8 cellular contexts compared by ENCODE assay signal in the genomic region with DNA sequence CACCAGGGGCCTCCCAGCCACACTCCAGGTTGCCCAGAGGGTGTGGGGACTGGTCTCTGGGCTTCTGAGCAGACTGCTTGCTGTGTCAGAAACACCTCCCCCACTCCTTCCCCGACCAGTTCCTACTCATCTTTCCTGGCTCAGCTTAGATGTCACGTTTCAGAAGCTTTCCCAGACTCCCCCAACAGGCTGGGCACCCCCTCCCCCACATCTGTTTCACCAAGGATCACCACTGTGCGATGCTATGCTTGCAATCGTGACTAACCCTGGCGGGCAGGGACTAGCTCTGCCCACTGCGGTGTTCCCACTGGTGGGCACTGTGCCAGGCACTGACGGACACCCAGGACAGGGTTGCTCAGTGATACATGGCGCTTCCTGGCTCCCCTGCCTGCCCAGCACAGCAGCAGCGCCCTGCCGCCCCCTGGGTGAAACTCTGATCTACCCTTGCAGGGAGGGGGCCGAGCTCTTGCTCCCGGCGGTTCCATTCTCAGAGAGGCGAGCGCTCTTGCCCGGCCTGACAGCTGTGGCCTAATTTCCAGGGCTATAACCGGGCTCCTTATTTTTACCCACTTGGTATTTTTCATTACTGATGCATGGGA. TPM values are rescaled to one million over a fixed set of nuclear protein-coding genes. Genes with fewer than 3 reads are reported as not detected.
DNase-seq lines count a peak whose midpoint lies in the region; ATAC-seq and TF ChIP-seq lines count a peak whose summit lies in the region.

No MANE protein-coding gene starts in this region.

- peak; percentile 100 for DNase-seq in HT1080 (ENCODE audit: low read depth)
- peak in 49 of 58 donors; percentile 14 to 84 (median 62) for DNase-seq in anterior cingulate cortex (lab: John Stamatoyannopoulos, UW)
- peak in 41 of 51 donors; percentile 17 to 86 (median 56) for DNase-seq in hypothalamus (lab: John Stamatoyannopoulos, UW)
- peak; percentile 41 for DNase-seq in stomach
- DNase-seq in NCI-H526 treated with DMSO at 0.1 percent for 48 hours (lab: John Stamatoyannopoulos, UW): no peak
- no peak for DNase-seq in activated CD4-positive, alpha-beta memory T cell treated with anti-CD3 and anti-CD28 coated beads, Interleukin-2, amount 10 ng/mL, durations not matched to agents 7 days and 5 days
- no peak for DNase-seq in immature natural killer cell

- WGBS in stomach, 5 donors: 44 to 74% (median 62%) methylated on average over 7 to 17 of the region's 17 CpGs

- TF ChIP-seq EP300 in stomach (IDR thresholded peaks at IDR 0.05): no peak

- no peak overlapping the region for H3K4me3 ChIP-seq in stomach

- H3K27ac Mint-ChIP-seq in activated CD4-positive, alpha-beta memory T cell treated with anti-CD3 and anti-CD28 coated beads, Interleukin-2, amount 10 ng/mL, durations not matched to agents 7 days and 5 days: no peak overlapping the region
- no peak overlapping the region for H3K27ac Mint-ChIP-seq in immature natural killer cell

- H3K4me1 ChIP-seq in stomach: peaks cover 17 to 61% (median 40%) of the 10 kb centered on the region in 4 donors

- no peaks in the 10 kb centered on the region for H3K4me1 Mint-ChIP-seq in activated CD4-positive, alpha-beta memory T cell treated with anti-CD3 and anti-CD28 coated beads, Interleukin-2, amount 10 ng/mL, durations not matched to agents 7 days and 5 days
- no peaks in the 10 kb centered on the region for H3K4me1 Mint-ChIP-seq in immature natural killer cell

- no peaks in the 10 kb centered on the region for H3K27me3 ChIP-seq in stomach

- CTCF ChIA-PET in activated CD4-positive, alpha-beta memory T cell treated with anti-CD3 and anti-CD28 coated beads, Interleukin-2, amount 10 ng/mL, durations not matched to agents 7 days and 5 days (lab: Charles Lee): no interaction called here

- H3K27me3 Mint-ChIP-seq in activated CD4-positive, alpha-beta memory T cell treated with anti-CD3 and anti-CD28 coated beads, Interleukin-2, amount 10 ng/mL, durations not matched to agents 7 days and 5 days: no peaks in the 10 kb centered on the region
- peaks cover 0 to 7% (median 2%) of the 10 kb centered on the region in 3 donors for H3K27me3 Mint-ChIP-seq in immature natural killer cell (ENCODE audit: low read depth in 3 of 3)

- TF ChIP-seq POLR2A in stomach (IDR thresholded peaks at IDR 0.05): no peak

- peak overlapping the region; percentile 7 to 89 (median 84) for H3K27ac ChIP-seq in stomach

- no peak for TF ChIP-seq CTCF in stomach (IDR thresholded peaks at IDR 0.05)

- no peak overlapping the region for H3K4me3 Mint-ChIP-seq in activated CD4-positive, alpha-beta memory T cell treated with anti-CD3 and anti-CD28 coated beads, Interleukin-2, amount 10 ng/mL, durations not matched to agents 7 days and 5 days
- no peak overlapping the region for H3K4me3 Mint-ChIP-seq in immature natural killer cell

- no peaks in the 10 kb centered on the region for H3K9me3 ChIP-seq in stomach

- H3K9me3 Mint-ChIP-seq in activated CD4-positive, alpha-beta memory T cell treated with anti-CD3 and anti-CD28 coated beads, Interleukin-2, amount 10 ng/mL, durations not matched to agents 7 days and 5 days: no peaks in the 10 kb centered on the region
- no peaks in the 10 kb centered on the region for H3K9me3 Mint-ChIP-seq in immature natural killer cell

- POLR2A ChIA-PET in activated CD4-positive, alpha-beta memory T cell treated with anti-CD3 and anti-CD28 coated beads, Interleukin-2, amount 10 ng/mL, durations not matched to agents 7 days and 5 days (lab: Charles Lee): no interaction called here

- no peak for ATAC-seq in HG03521 (IDR thresholded peaks at IDR 0.05; ENCODE audit: unreplicated experiment)

- H3K36me3 ChIP-seq in stomach: peaks cover 0 to 36% (median 8%) of the 10 kb centered on the region in 4 donors

- intact Hi-C loops in stomach (cut with DNase I; ENCODE audit: low total_unique reads): no loop called here

- H3K36me3 Mint-ChIP-seq in activated CD4-positive, alpha-beta memory T cell treated with anti-CD3 and anti-CD28 coated beads, Interleukin-2, amount 10 ng/mL, durations not matched to agents 7 days and 5 days (ENCODE audit: low read depth): no peaks in the 10 kb centered on the region
- peaks cover 7 to 16% (median 10%) of the 10 kb centered on the region in 3 donors for H3K36me3 Mint-ChIP-seq in immature natural killer cell

RNA-seq across cellular contexts. Expression of gene MTSS2, which starts 29.4 kb away (rescaled TPM):
- total RNA-seq in HT1080 (2014; rRNA removed; shearing (Covaris generic)): 16.0 and 21.1 TPM in 2 replicates
- polyA plus RNA-seq in HT1080 (2015; cell fraction: cytosol; rRNA removed): 27.9 and 31.1 TPM in 2 replicates
- 29.9 and 40.8 TPM in 2 replicates for polyA plus RNA-seq in HT1080 (2015; cell fraction: nucleus; rRNA removed)
- total RNA-seq in stomach: 10 to 100 TPM in 4 of 5 donors, 1 to 10 TPM in 1; 5.8 to 50.7 (median 17.4) TPM
- polyA plus RNA-seq in stomach (10 to 100 TPM; 19.7 to 42.2 (median 33.0) TPM), immature natural killer cell (not detected)
- total RNA-seq in activated CD4-positive, alpha-beta memory T cell treated with anti-CD3 and anti-CD28 coated beads, Interleukin-2, amount 10 ng/mL, durations not matched to agents 7 days and 5 days: 1 to 10 TPM; 3.3 TPM

Comparison
In these comparisons a context has a peak if more than half of its experiments do, and no peak if none do; other contexts are left out.
1. DNase-seq: peak in HT1080 (single experiment), anterior cingulate cortex (49 of 58), hypothalamus (41 of 51) and stomach (single experiment); none in NCI-H526 treated with DMSO at 0.1 percent for 48 hours (single experiment), activated CD4-positive, alpha-beta memory T cell treated with anti-CD3 and anti-CD28 coated beads, Interleukin-2, amount 10 ng/mL, durations not matched to agents 7 days and 5 days (single experiment) and immature natural killer cell (0 of 3).